Comparison of ENCODE assay signal across 21 cellular contexts in the genomic region with DNA sequence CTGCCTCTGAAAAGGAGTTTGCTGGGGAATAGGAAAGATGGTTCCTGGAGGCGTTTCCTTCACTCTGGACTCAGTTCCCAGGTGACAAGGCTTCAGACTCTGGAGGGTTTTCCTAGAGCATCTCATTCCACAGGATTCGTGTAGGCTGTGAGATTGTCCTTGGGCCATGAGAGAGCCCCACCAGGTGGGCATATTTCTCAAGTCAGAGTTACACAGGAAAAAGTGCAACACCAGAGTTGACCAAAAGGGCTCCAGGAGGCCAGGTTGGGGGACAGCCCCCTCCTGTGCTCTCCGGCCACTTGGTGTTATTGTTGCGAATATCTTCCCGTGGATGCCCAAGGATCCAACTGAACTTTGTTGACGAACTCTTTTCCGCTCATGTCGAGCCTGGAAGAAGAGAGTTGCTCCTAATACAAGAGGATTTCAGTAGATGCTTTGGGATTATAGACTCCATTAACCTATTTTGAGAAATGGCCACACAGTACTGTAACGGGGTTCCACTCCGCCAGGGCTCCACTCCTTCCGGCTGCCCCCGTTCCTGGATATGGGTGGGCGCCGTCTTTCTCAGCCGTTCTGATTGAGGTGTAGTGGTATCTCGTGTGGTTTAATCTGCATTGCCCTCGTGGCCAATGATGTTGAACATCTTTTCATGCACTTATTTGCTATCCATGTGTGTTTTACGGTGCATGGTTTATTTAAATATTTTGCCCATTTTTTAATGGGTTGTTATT.
DNase-seq lines count a peak whose midpoint lies in the region; ATAC-seq and TF ChIP-seq lines count a peak whose summit lies in the region.
"Had no signal": no experiment of that assay in that cellular context is flagged by ENCODE, and none has a peak within 500 bp of the region (broad histone marks: within the 10 kb centered on the region; RNA-seq: fewer than 3 reads in every experiment).

No MANE protein-coding gene starts in this region.

- no peak for TF ChIP-seq CTCF in chondrocyte (IDR thresholded peaks at IDR 0.05)

- CTCF ChIA-PET in activated CD4-positive, alpha-beta T cell treated with anti-CD3 and anti-CD28 coated beads for 36 hours (lab: Charles Lee): no interaction called here

- H3K4me1 Mint-ChIP-seq in chondrocyte (ENCODE audit: low read depth): no peaks in the 10 kb centered on the region
- H3K4me1 Mint-ChIP-seq in activated CD4-positive, alpha-beta T cell treated with anti-CD3 and anti-CD28 coated beads for 36 hours: no peaks in the 10 kb centered on the region
- H3K4me1 Mint-ChIP-seq: CD4-positive, alpha-beta memory T cell had no signal

- ATAC-seq in Right ventricle myocardium inferior (no peak), HG03439 (IDR thresholded peaks at IDR 0.05; ENCODE audit: unreplicated experiment) (no peak), GM18505 (IDR thresholded peaks at IDR 0.05; ENCODE audit: unreplicated experiment) (no peak)
- no peak for ATAC-seq in activated CD4-positive, alpha-beta T cell treated with anti-CD3 and anti-CD28 coated beads for 36 hours
- ATAC-seq: GM12878, Panc1 had no signal

- POLR2A ChIA-PET in activated CD4-positive, alpha-beta T cell treated with anti-CD3 and anti-CD28 coated beads for 36 hours (lab: Charles Lee): no interaction called here

- DNase-seq in cardiac septum (ENCODE audit: low spot score) (peak; percentile 67), Right ventricle myocardium inferior (ENCODE audit: missing footprints) (no peak), chondrocyte (ENCODE audit: low spot score) (peak; percentile 28), mucosa of gallbladder (ENCODE audit: low spot score) (peak; percentile 5)
- DNase-seq in activated CD4-positive, alpha-beta T cell treated with anti-CD3 and anti-CD28 coated beads for 36 hours: no peak
- DNase-seq: Calu3; CD4-positive, alpha-beta memory T cell; DMS53; EL; GM23248; Kasumi-1; MM.1S; NCI-H1092; NCI-H1436 treated with DMSO at 0.1 percent for 48 hours; NCI-H2029 treated with DMSO at 0.1 percent for 48 hours; NCI-H2171 treated with DMSO at 0.1 percent for 48 hours; NCI-H446 treated with DMSO at 0.1 percent for 48 hours had no signal

- H3K9me3 Mint-ChIP-seq in chondrocyte (ENCODE audit: low read depth): peaks cover 12% of the 10 kb centered on the region
- no peaks in the 10 kb centered on the region for H3K9me3 Mint-ChIP-seq in activated CD4-positive, alpha-beta T cell treated with anti-CD3 and anti-CD28 coated beads for 36 hours (ENCODE audit: low read depth)

- peaks cover 3% of the 10 kb centered on the region for H3K27me3 Mint-ChIP-seq in chondrocyte (ENCODE audit: low read depth)
- peaks cover 15% of the 10 kb centered on the region for H3K27me3 Mint-ChIP-seq in activated CD4-positive, alpha-beta T cell treated with anti-CD3 and anti-CD28 coated beads for 36 hours

- H3K4me3 Mint-ChIP-seq in chondrocyte (ENCODE audit: unreplicated experiment): no peak overlapping the region
- H3K4me3 Mint-ChIP-seq in activated CD4-positive, alpha-beta T cell treated with anti-CD3 and anti-CD28 coated beads for 36 hours: no peak overlapping the region
- H3K4me3 Mint-ChIP-seq: CD4-positive, alpha-beta memory T cell had no signal

- intact Hi-C loops in cardiac septum (cut with DNase I): no loop called here
- intact Hi-C loops in Right ventricle myocardium inferior (cut with DNase I): no loop called here
- intact Hi-C loops in activated CD4-positive, alpha-beta T cell treated with anti-CD3 and anti-CD28 coated beads for 36 hours (cut with DNase I, micrococcal nuclease): no loop called here

- H3K27ac Mint-ChIP-seq in chondrocyte (ENCODE audit: unreplicated experiment): no peak overlapping the region
- H3K27ac Mint-ChIP-seq in activated CD4-positive, alpha-beta T cell treated with anti-CD3 and anti-CD28 coated beads for 36 hours: no peak overlapping the region
- H3K27ac Mint-ChIP-seq: CD4-positive, alpha-beta memory T cell had no signal

- H3K36me3 Mint-ChIP-seq in chondrocyte (ENCODE audit: low read depth): no peaks in the 10 kb centered on the region
- H3K36me3 Mint-ChIP-seq in activated CD4-positive, alpha-beta T cell treated with anti-CD3 and anti-CD28 coated beads for 36 hours (ENCODE audit: low read depth): no peaks in the 10 kb centered on the region
- H3K36me3 Mint-ChIP-seq: CD4-positive, alpha-beta memory T cell had no signal

- TF ChIP-seq POLR2A in GM18505 (IDR thresholded peaks at IDR 0.05; ENCODE audit: borderline replicate concordance, extremely low read depth, insufficient read depth, insufficient read length): no peak

Comparison
In these comparisons a context has a peak if more than half of its experiments do, and no peak if none do; other contexts are left out.
1. DNase-seq: peak in cardiac septum (single experiment), chondrocyte (single experiment) and mucosa of gallbladder (single experiment); none in Right ventricle myocardium inferior (single experiment) and activated CD4-positive, alpha-beta T cell treated with anti-CD3 and anti-CD28 coated beads for 36 hours (single experiment).